22 cellular contexts compared by ENCODE assay signal in the genomic region with DNA sequence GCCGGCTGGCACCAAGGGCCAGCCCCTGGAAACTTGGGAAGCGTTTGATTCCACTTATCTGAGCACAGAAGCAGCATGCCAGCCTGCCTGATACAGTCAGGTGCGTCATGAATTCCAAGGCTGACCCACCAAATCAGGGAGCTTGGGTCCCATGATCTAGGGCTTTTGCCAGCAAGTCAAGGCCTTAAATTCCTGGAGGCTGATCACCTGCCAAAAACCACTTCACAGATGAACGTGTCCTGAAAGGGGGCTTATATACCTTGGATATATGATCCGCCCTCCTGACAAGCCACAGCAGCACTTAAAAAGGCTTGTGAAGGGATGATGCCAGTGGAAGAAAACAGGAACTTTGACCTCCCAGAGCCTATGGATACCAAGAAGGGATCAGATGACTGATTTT. TPM values are rescaled to one million over a fixed set of nuclear protein-coding genes. Genes with fewer than 3 reads are reported as not detected.
DNase-seq lines count a peak whose midpoint lies in the region; ATAC-seq and TF ChIP-seq lines count a peak whose summit lies in the region.
"Had no signal": no experiment of that assay in that cellular context is flagged by ENCODE, and none has a peak within 500 bp of the region (broad histone marks: within the 10 kb centered on the region; RNA-seq: fewer than 3 reads in every experiment).

No MANE protein-coding gene starts in this region.

- H3K36me3 ChIP-seq in adrenal gland (replicated peaks in 1 of 2) (no peaks in the 10 kb centered on the region), mucosa of descending colon (ENCODE audit: low read depth) (no peaks in the 10 kb centered on the region)
- H3K36me3 ChIP-seq: BE2C, MG63 had no signal

- WGBS in adrenal gland, 4 donors, result 40 to 89% (median 56%) methylated on average over 2 to 5 of the region's 5 CpGs

- H3K9me3 ChIP-seq in adrenal gland (replicated peaks in 1 of 3) (no peaks in the 10 kb centered on the region), mucosa of descending colon (no peaks in the 10 kb centered on the region)
- H3K9me3 ChIP-seq: BE2C, MG63 had no signal

- POLR2A ChIA-PET in T-cell (lab: Charles Lee), result no interaction called here

- CTCF ChIA-PET in T-cell (lab: Charles Lee), result no interaction called here

- intact Hi-C loops in adrenal gland (cut with DNase I), result no loop called here
- intact Hi-C loops in mucosa of descending colon (cut with DNase I, micrococcal nuclease), result no loop called here

- no peaks in the 10 kb centered on the region for H3K9me3 Mint-ChIP-seq in T-cell
- H3K9me3 Mint-ChIP-seq: CD4-positive, alpha-beta T cell had no signal

- no peak for TF ChIP-seq POLR2A in adrenal gland (IDR thresholded peaks at IDR 0.05)

- H3K4me3 ChIP-seq in adrenal gland, result no peak overlapping the region
- no peak overlapping the region for H3K4me3 ChIP-seq in mucosa of descending colon
- H3K4me3 ChIP-seq: GM12878, MG63 had no signal

- peak; percentile 59 for DNase-seq in DMS53 (lab: John Stamatoyannopoulos, UW)
- DNase-seq in NCI-H2029 (lab: John Stamatoyannopoulos, UW), result peak; percentile 63
- peak in 4 of 7 donors; percentile 18 to 45 (median 34) for DNase-seq in adrenal gland
- DNase-seq in mucosa of descending colon, result no peak
- DNase-seq in T-cell, result no peak
- DNase-seq in T-helper 2 cell, result no peak
- DNase-seq in UCSD-AML1 (lab: John Stamatoyannopoulos, UW; ENCODE audit: unreplicated experiment), result no peak
- DNase-seq: BE2C; Calu3; CD4-positive, alpha-beta T cell; DND-41; GDM1; HCEC 1CT; MG63; NCI-H1092; NCI-H146; NCI-H2171 treated with DMSO at 0.1 percent for 48 hours; NCI-H510A treated with DMSO at 0.1 percent for 48 hours; SHP77 treated with DMSO at 0.1 percent for 48 hours had no signal

- no peaks in the 10 kb centered on the region for H3K27me3 ChIP-seq in adrenal gland
- H3K27me3 ChIP-seq: BE2C, MG63 had no signal

- H3K4me1 ChIP-seq in adrenal gland (replicated peaks in 1 of 2) (no peaks in the 10 kb centered on the region), mucosa of descending colon (ENCODE audit: low read depth) (no peaks in the 10 kb centered on the region)
- H3K4me1 ChIP-seq: BE2C had no signal

- peak; percentile 24 for ATAC-seq in mucosa of descending colon
- no peak for ATAC-seq in T-cell (replicated peaks in 1 of 4)
- ATAC-seq: GM12878, SK-N-SH treated with all-trans-retinoic acid at 6 μM for 48 hours had no signal

- H3K27ac Mint-ChIP-seq in T-cell, result no peak overlapping the region
- H3K27ac Mint-ChIP-seq: CD4-positive, alpha-beta T cell had no signal

- no peaks in the 10 kb centered on the region for H3K36me3 Mint-ChIP-seq in T-cell

- peaks cover 4 to 9% of the 10 kb centered on the region in 2 donors for H3K27me3 Mint-ChIP-seq in T-cell

- no peak overlapping the region for H3K27ac ChIP-seq in adrenal gland

- peaks cover 12 to 20% (median 12%) of the 10 kb centered on the region in 3 donors for H3K4me1 Mint-ChIP-seq in T-cell

- no peak overlapping the region for H3K4me3 Mint-ChIP-seq in T-cell
- H3K4me3 Mint-ChIP-seq: CD4-positive, alpha-beta T cell had no signal

- no peak for TF ChIP-seq CTCF in adrenal gland (IDR thresholded peaks at IDR 0.05)
- no peak for TF ChIP-seq CTCF in mucosa of descending colon (IDR thresholded peaks at IDR 0.05)

RNA-seq across cellular contexts. Expression of a gene that starts 24.0 kb away (rescaled TPM):
- under 1 TPM in 5 of 8 donors, not detected in 3; 0.07 to 0.41 (median 0.21) TPM for total RNA-seq in adrenal gland
- polyA plus RNA-seq in adrenal gland, result under 1 TPM in 2 of 3 donors, not detected in 1; 0.24 to 0.32 TPM
- 1 to 10 TPM in 2 of 3 donors, under 1 TPM in 1; 0.96 to 4.8 (median 3.0) TPM for total RNA-seq in mucosa of descending colon
- total RNA-seq in T-cell, result under 1 TPM; 0.10 to 0.98 (median 0.46) TPM
- total RNA-seq: HT-29 had no signal

RNA-seq across cellular contexts. Expression of a gene that starts 29.9 kb away (rescaled TPM):
- total RNA-seq in adrenal gland (10 to 100 TPM; 13.6 to 74.4 (median 24.2) TPM), mucosa of descending colon (10 to 100 TPM; 44.4 to 55.2 (median 50.7) TPM), T-cell (1 to 10 TPM; 5.2 to 8.2 (median 5.8) TPM)
- 10 to 100 TPM; 17.8 to 26.5 (median 22.1) TPM for polyA plus RNA-seq in adrenal gland

Comparison
In these comparisons a context has a peak if more than half of its experiments do, and no peak if none do; other contexts are left out.
1. DNase-seq: peak in DMS53 (single experiment), NCI-H2029 (single experiment) and adrenal gland (4 of 7); none in mucosa of descending colon (0 of 3), T-cell (0 of 34), T-helper 2 cell (0 of 5) and UCSD-AML1 (single experiment).